ENCODE assay signal across 22 cellular contexts in genomic region chr13:89628567-89628966, GRCh38.
"Had no signal": no experiment of that assay in that cellular context is flagged by ENCODE, and none has a peak within 500 bp of the region (broad histone marks: within the 10 kb centered on the region; RNA-seq: fewer than 3 reads in every experiment).

No MANE protein-coding gene starts in this region.

- H3K36me3 ChIP-seq: brain microvascular endothelial cell had no signal

- DNase-seq: activated CD4-positive, alpha-beta memory T cell treated with anti-CD3 and anti-CD28 coated beads, Interleukin-2, amount 10 ng/mL, durations not matched to agents 7 days and 5 days; activated CD4-positive, alpha-beta T cell treated with anti-CD3 and anti-CD28 coated beads for 36 hours; activated CD4-positive, alpha-beta T cell treated with anti-CD3 and anti-CD28 coated beads, Interleukin-2, amount 50 U/mL, for 1 hour; activated CD4-positive, CD25-positive, alpha-beta regulatory T cell; activated gamma-delta T cell treated with Interleukin-2 at 50 U/mL for 16 hours; activated naive CD4-positive, alpha-beta T cell treated with anti-CD3 and anti-CD28 coated beads, Interleukin-2, amount 10 ng/mL, durations not matched to agents 7 days and 5 days; activated naive CD8-positive, alpha-beta T cell treated with anti-CD3 and anti-CD28 coated beads for 36 hours; activated T-cell treated with anti-CD3 and anti-CD28 coated beads, Interleukin-2, amount 50 U/mL, for 72 hours; brain microvascular endothelial cell; KG1; NCI-H1092; NCI-H1417; NCI-H2029; NCI-H446; NCI-H526; NCI-H774; NK-92 treated with Interleukin-12 subunit alpha and Interleukin-12 subunit beta, amount 100 ng/mL, for 24 hours; SHP77 treated with DMSO at 0.1 percent for 48 hours; T-cell; T-helper 2 cell; T1000 had no signal

- H3K27ac ChIP-seq: brain microvascular endothelial cell, VCaP had no signal

- H3K27me3 ChIP-seq: brain microvascular endothelial cell had no signal

- ATAC-seq: activated CD4-positive, alpha-beta T cell treated with anti-CD3 and anti-CD28 coated beads for 36 hours; activated T-cell treated with anti-CD3 and anti-CD28 coated beads, Interleukin-2, amount 50 U/mL, for 72 hours; T-cell had no signal
